10 cellular contexts compared by ENCODE assay signal in genomic region chr12:87801860-87802720, GRCh38.
DNase-seq lines count a peak whose midpoint lies in the region; ATAC-seq and TF ChIP-seq lines count a peak whose summit lies in the region.
"Had no signal": no experiment of that assay in that cellular context is flagged by ENCODE, and none has a peak within 500 bp of the region (broad histone marks: within the 10 kb centered on the region; RNA-seq: fewer than 3 reads in every experiment).

No MANE protein-coding gene starts in this region.

- H3K9me3 ChIP-seq in RWPE2 (ENCODE audit: severe bottlenecking) (no peaks in the 10 kb centered on the region), left lung (no peaks in the 10 kb centered on the region), HAP-1 (no peaks in the 10 kb centered on the region)
- H3K9me3 ChIP-seq: SJCRH30 had no signal

- no peak for TF ChIP-seq CTCF in RWPE2 (IDR thresholded peaks at IDR 0.05; ENCODE audit: poor library complexity, severe bottlenecking)
- no peak for TF ChIP-seq CTCF in left lung (IDR thresholded peaks at IDR 0.05)

- DNase-seq in RWPE2 (ENCODE audit: low spot score) (no peak), left lung (no peak), left colon (no peak), HAP-1 (ENCODE audit: low spot score in 2 of 2) (no peak), SKM-1 (lab: John Stamatoyannopoulos, UW; ENCODE audit: unreplicated experiment) (no peak)
- no peak for DNase-seq in activated CD4-positive, alpha-beta memory T cell treated with anti-CD3 and anti-CD28 coated beads, Interleukin-2, amount 10 ng/mL, durations not matched to agents 7 days and 5 days
- DNase-seq: SJCRH30 had no signal

- intact Hi-C loops in left lung (cut with DNase I) (no loop called here), left colon (cut with DNase I, micrococcal nuclease) (no loop called here)

- no peaks in the 10 kb centered on the region for H3K27me3 Mint-ChIP-seq in activated CD4-positive, alpha-beta memory T cell treated with anti-CD3 and anti-CD28 coated beads, Interleukin-2, amount 10 ng/mL, durations not matched to agents 7 days and 5 days
- H3K27me3 Mint-ChIP-seq: activated naive CD8-positive, alpha-beta T cell had no signal

- ATAC-seq in GM18502 (IDR thresholded peaks at IDR 0.05; ENCODE audit: poor library complexity, unreplicated experiment): peak; percentile 59
- ATAC-seq in HG03280 (IDR thresholded peaks at IDR 0.05; ENCODE audit: unreplicated experiment): peak; percentile 50
- ATAC-seq in RWPE2 (ENCODE audit: low read depth): peak; percentile 72
- ATAC-seq in left lung: peak; percentile 33
- ATAC-seq in left colon: no peak

- POLR2A ChIA-PET in activated CD4-positive, alpha-beta memory T cell treated with anti-CD3 and anti-CD28 coated beads, Interleukin-2, amount 10 ng/mL, durations not matched to agents 7 days and 5 days (lab: Charles Lee): no interaction called here

- H3K36me3 ChIP-seq in RWPE2 (ENCODE audit: low read depth) (no peaks in the 10 kb centered on the region), left lung (no peaks in the 10 kb centered on the region), HAP-1 (replicated peaks) (no peaks in the 10 kb centered on the region)
- H3K36me3 ChIP-seq: SJCRH30 had no signal

- H3K4me3 Mint-ChIP-seq in activated CD4-positive, alpha-beta memory T cell treated with anti-CD3 and anti-CD28 coated beads, Interleukin-2, amount 10 ng/mL, durations not matched to agents 7 days and 5 days: no peak overlapping the region
- H3K4me3 Mint-ChIP-seq: activated naive CD8-positive, alpha-beta T cell had no signal

- H3K4me3 ChIP-seq in RWPE2 (ENCODE audit: severe bottlenecking): no peak overlapping the region
- H3K4me3 ChIP-seq in left lung: no peak overlapping the region
- H3K4me3 ChIP-seq in HAP-1: no peak overlapping the region
- H3K4me3 ChIP-seq: SJCRH30 had no signal

- H3K9me3 Mint-ChIP-seq in activated CD4-positive, alpha-beta memory T cell treated with anti-CD3 and anti-CD28 coated beads, Interleukin-2, amount 10 ng/mL, durations not matched to agents 7 days and 5 days: no peaks in the 10 kb centered on the region

- CTCF ChIA-PET in activated CD4-positive, alpha-beta memory T cell treated with anti-CD3 and anti-CD28 coated beads, Interleukin-2, amount 10 ng/mL, durations not matched to agents 7 days and 5 days (lab: Charles Lee): no interaction called here

- in situ Hi-C loops in HAP-1 (cut with MboI; ENCODE audit: low sequenced_read_pairs): no loop called here

- H3K27me3 ChIP-seq in RWPE2 (ENCODE audit: insufficient read depth, poor library complexity, severe bottlenecking) (no peaks in the 10 kb centered on the region), left lung (no peaks in the 10 kb centered on the region), HAP-1 (ENCODE audit: low read depth) (no peaks in the 10 kb centered on the region)
- H3K27me3 ChIP-seq: SJCRH30 had no signal

- H3K27ac Mint-ChIP-seq in activated CD4-positive, alpha-beta memory T cell treated with anti-CD3 and anti-CD28 coated beads, Interleukin-2, amount 10 ng/mL, durations not matched to agents 7 days and 5 days: no peak overlapping the region
- H3K27ac Mint-ChIP-seq: activated naive CD8-positive, alpha-beta T cell had no signal

- peaks cover 15% of the 10 kb centered on the region for H3K4me1 ChIP-seq in RWPE2 (ENCODE audit: insufficient read depth, poor library complexity, severe bottlenecking)
- no peaks in the 10 kb centered on the region for H3K4me1 ChIP-seq in left lung
- H3K4me1 ChIP-seq in HAP-1: no peaks in the 10 kb centered on the region
- H3K4me1 ChIP-seq: SJCRH30 had no signal

- H3K4me1 Mint-ChIP-seq in activated CD4-positive, alpha-beta memory T cell treated with anti-CD3 and anti-CD28 coated beads, Interleukin-2, amount 10 ng/mL, durations not matched to agents 7 days and 5 days: no peaks in the 10 kb centered on the region

- peak overlapping the region; percentile 22 for H3K27ac ChIP-seq in RWPE2 (ENCODE audit: poor library complexity, severe bottlenecking)
- no peak overlapping the region for H3K27ac ChIP-seq in left lung
- H3K27ac ChIP-seq: SJCRH30 had no signal

- H3K36me3 Mint-ChIP-seq in activated CD4-positive, alpha-beta memory T cell treated with anti-CD3 and anti-CD28 coated beads, Interleukin-2, amount 10 ng/mL, durations not matched to agents 7 days and 5 days (ENCODE audit: low read depth): no peaks in the 10 kb centered on the region
- H3K36me3 Mint-ChIP-seq: activated naive CD8-positive, alpha-beta T cell had no signal
